Comparison of ENCODE assay signal across 1 cellular context in genomic region chr12:58819345-58819744, GRCh38.
TF ChIP-seq lines count a peak whose summit lies in the region.

No MANE protein-coding gene starts in this region.

TF ChIP-seq in WTC11, 78 proteins besides CTCF, POLR2A, EP300 and RAD21 (continued from another document):
- TF ChIP-seq STAT6 (CRISPR knock-in tag; conservative IDR thresholded peaks at IDR 0.05; ENCODE audit: low read depth) (no peak), ZNF232 (CRISPR knock-in tag; IDR thresholded peaks at IDR 0.05) (no peak), AFF4 (CRISPR knock-in tag; IDR thresholded peaks at IDR 0.05; ENCODE audit: borderline replicate concordance) (no peak)
TF ChIP-seq in WTC11: peak in this region for 0.
